Comparison of ENCODE assay signal across 30 cellular contexts in genomic region chr14:98714604-98715003, GRCh38.
"Had no signal": no experiment of that assay in that cellular context is flagged by ENCODE, and none has a peak within 500 bp of the region (broad histone marks: within the 10 kb centered on the region; RNA-seq: fewer than 3 reads in every experiment).

No MANE protein-coding gene starts in this region.

- H3K27me3 ChIP-seq: body of pancreas, colonic mucosa had no signal

- H3K9me3 ChIP-seq: adrenal gland, body of pancreas, colonic mucosa, esophagus squamous epithelium, heart left ventricle had no signal

- H3K4me1 ChIP-seq: adrenal gland, body of pancreas, colonic mucosa, esophagus squamous epithelium had no signal

- H3K27me3 Mint-ChIP-seq: activated B cell treated with CpG ODN at 0.5 μM for 24 hours; activated CD8-positive, alpha-beta T cell treated with anti-CD3 and anti-CD28 coated beads for 36 hours; activated naive CD4-positive, alpha-beta T cell treated with anti-CD3 and anti-CD28 coated beads, Interleukin-2, amount 50 U/mL, for 24 hours; activated naive CD8-positive, alpha-beta T cell treated with anti-CD3 and anti-CD28 coated beads for 36 hours; activated naive CD8-positive, alpha-beta T cell treated with anti-CD3 and anti-CD28 coated beads, Interleukin-2, amount 50 U/mL, for 24 hours had no signal

- H3K27ac ChIP-seq: adrenal gland, body of pancreas, colonic mucosa, epithelial cell of prostate, esophagus squamous epithelium, heart left ventricle, WERI-Rb-1 had no signal

- DNase-seq: activated B cell treated with CpG ODN at 0.5 μM for 24 hours; activated CD4-positive, alpha-beta T cell treated with anti-CD3 and anti-CD28 coated beads for 48 hours; activated CD4-positive, alpha-beta T cell treated with anti-CD3 and anti-CD28 coated beads, Interleukin-2, amount 50 U/mL, for 1 hour; activated CD4-positive, alpha-beta T cell treated with anti-CD3 and anti-CD28 coated beads, Interleukin-2, amount 50 U/mL, for 48 hours; activated CD8-positive, alpha-beta memory T cell treated with anti-CD3 and anti-CD28 coated beads for 24 hours; activated CD8-positive, alpha-beta T cell treated with anti-CD3 and anti-CD28 coated beads for 36 hours; activated effector memory CD4-positive, alpha-beta T cell treated with Interleukin-2 at 50 U/mL for 16 hours; activated gamma-delta T cell treated with Interleukin-2 at 50 U/mL for 16 hours; activated naive CD4-positive, alpha-beta T cell treated with anti-CD3 and anti-CD28 coated beads for 36 hours; activated naive CD8-positive, alpha-beta T cell treated with anti-CD3 and anti-CD28 coated beads for 36 hours; activated naive CD8-positive, alpha-beta T cell treated with anti-CD3 and anti-CD28 coated beads, Interleukin-2, amount 50 U/mL, for 24 hours; activated T-cell treated with anti-CD3 and anti-CD28 coated beads, Interleukin-2, amount 50 U/mL, for 4 hours; adrenal gland; amygdala; aorta; body of pancreas; caudate nucleus; colonic mucosa; effector CD8-positive, alpha-beta T cell; esophagus squamous epithelium; foreskin fibroblast; heart left ventricle; T-helper 1 cell; T-helper 17 cell; T1000; WERI-Rb-1 had no signal

- H3K4me3 ChIP-seq: adrenal gland, body of pancreas, colonic mucosa, esophagus squamous epithelium, heart left ventricle had no signal

- H3K27ac Mint-ChIP-seq: activated B cell treated with CpG ODN at 0.5 μM for 24 hours; activated CD8-positive, alpha-beta T cell treated with anti-CD3 and anti-CD28 coated beads for 36 hours; activated naive CD4-positive, alpha-beta T cell treated with anti-CD3 and anti-CD28 coated beads for 36 hours; activated naive CD4-positive, alpha-beta T cell treated with anti-CD3 and anti-CD28 coated beads, Interleukin-2, amount 50 U/mL, for 24 hours; activated naive CD8-positive, alpha-beta T cell treated with anti-CD3 and anti-CD28 coated beads for 36 hours; activated naive CD8-positive, alpha-beta T cell treated with anti-CD3 and anti-CD28 coated beads, Interleukin-2, amount 50 U/mL, for 24 hours; activated T-helper 17 cell treated with anti-CD3 and anti-CD28 coated beads, Interleukin-2, amount 50 U/mL, for 72 hours; T-helper 17 cell; T-helper 2 cell treated with Interferon-gamma antibody and Interleukin-4, amounts not matched to agents 5 μg/mL and 100 μg/mL, for 36 hours had no signal

- H3K4me3 Mint-ChIP-seq: activated B cell treated with CpG ODN at 0.5 μM for 24 hours; activated CD8-positive, alpha-beta T cell treated with anti-CD3 and anti-CD28 coated beads for 36 hours; activated naive CD4-positive, alpha-beta T cell treated with anti-CD3 and anti-CD28 coated beads for 36 hours; activated naive CD4-positive, alpha-beta T cell treated with anti-CD3 and anti-CD28 coated beads, Interleukin-2, amount 50 U/mL, for 24 hours; activated naive CD8-positive, alpha-beta T cell treated with anti-CD3 and anti-CD28 coated beads for 36 hours; activated naive CD8-positive, alpha-beta T cell treated with anti-CD3 and anti-CD28 coated beads, Interleukin-2, amount 50 U/mL, for 24 hours; activated T-cell treated with anti-CD3 and anti-CD28 coated beads, Interleukin-2, amount 50 U/mL, for 4 hours; activated T-helper 17 cell treated with anti-CD3 and anti-CD28 coated beads, Interleukin-2, amount 50 U/mL, for 72 hours; T-helper 2 cell treated with Interferon-gamma antibody and Interleukin-4, amounts not matched to agents 5 μg/mL and 100 μg/mL, for 36 hours had no signal

- H3K4me1 Mint-ChIP-seq: activated B cell treated with CpG ODN at 0.5 μM for 24 hours had no signal

- H3K9me3 Mint-ChIP-seq: activated CD8-positive, alpha-beta T cell treated with anti-CD3 and anti-CD28 coated beads for 36 hours; activated naive CD4-positive, alpha-beta T cell treated with anti-CD3 and anti-CD28 coated beads for 36 hours; activated naive CD4-positive, alpha-beta T cell treated with anti-CD3 and anti-CD28 coated beads, Interleukin-2, amount 50 U/mL, for 24 hours; activated naive CD8-positive, alpha-beta T cell treated with anti-CD3 and anti-CD28 coated beads for 36 hours; activated naive CD8-positive, alpha-beta T cell treated with anti-CD3 and anti-CD28 coated beads, Interleukin-2, amount 50 U/mL, for 24 hours; activated T-cell treated with anti-CD3 and anti-CD28 coated beads, Interleukin-2, amount 50 U/mL, for 4 hours; activated T-helper 17 cell treated with anti-CD3 and anti-CD28 coated beads, Interleukin-2, amount 50 U/mL, for 72 hours; T-helper 2 cell treated with Interferon-gamma antibody and Interleukin-4, amounts not matched to agents 5 μg/mL and 100 μg/mL, for 36 hours had no signal

- H3K36me3 Mint-ChIP-seq: activated naive CD4-positive, alpha-beta T cell treated with anti-CD3 and anti-CD28 coated beads, Interleukin-2, amount 50 U/mL, for 24 hours; activated naive CD8-positive, alpha-beta T cell treated with anti-CD3 and anti-CD28 coated beads for 36 hours had no signal

- H3K36me3 ChIP-seq: adrenal gland, colonic mucosa, esophagus squamous epithelium, heart left ventricle, WERI-Rb-1 had no signal
